8 cellular contexts compared by ENCODE assay signal in the genomic region with DNA sequence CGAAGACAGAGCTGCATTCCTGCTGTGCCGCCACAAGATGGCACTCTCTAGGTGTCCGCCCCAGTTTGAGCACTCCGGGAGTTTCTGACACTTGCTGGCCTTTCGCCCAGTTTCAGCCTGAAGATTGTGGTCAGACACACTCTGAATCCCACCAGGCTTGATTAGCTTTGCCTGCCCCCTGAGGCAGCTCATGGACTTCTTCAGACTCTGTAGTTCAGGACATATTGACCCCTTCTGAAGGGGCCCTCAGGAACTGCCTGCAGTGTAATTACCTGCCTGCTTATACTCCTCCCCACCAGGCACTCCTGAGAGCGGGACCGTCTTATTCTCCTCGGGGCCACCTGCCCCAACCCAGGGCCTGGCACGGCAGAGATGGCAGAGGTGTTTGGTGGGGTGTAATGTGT. TPM values are rescaled to one million over a fixed set of nuclear protein-coding genes. Genes with fewer than 3 reads are reported as not detected.
DNase-seq lines count a peak whose midpoint lies in the region; ATAC-seq lines count a peak whose summit lies in the region.

No MANE protein-coding gene starts in this region.

- H3K27me3 ChIP-seq in HAP-1 (ENCODE audit: low read depth) (peaks cover 1% of the 10 kb centered on the region; the same call in 1 of the 2 replicates), skeletal muscle satellite cell (ENCODE audit: control insufficient read depth, insufficient read depth, low read length) (peaks cover 23% of the 10 kb centered on the region)

- H3K4me1 ChIP-seq in HAP-1 (no peaks in the 10 kb centered on the region), skeletal muscle satellite cell (ENCODE audit: control insufficient read depth, insufficient read depth, low read length) (peaks cover 8% of the 10 kb centered on the region)

- H3K4me3 ChIP-seq in HAP-1 (no peak overlapping the region), skeletal muscle satellite cell (ENCODE audit: low read length) (no peak overlapping the region)

- H3K36me3 ChIP-seq in HAP-1 (replicated peaks) (no peaks in the 10 kb centered on the region), skeletal muscle satellite cell (ENCODE audit: insufficient read depth, low read length) (no peaks in the 10 kb centered on the region)

- H3K9me3 ChIP-seq in HAP-1 (no peaks in the 10 kb centered on the region), skeletal muscle satellite cell (replicated peaks; ENCODE audit: low read length) (no peaks in the 10 kb centered on the region)

- no peak for ATAC-seq in HG02763 (IDR thresholded peaks at IDR 0.05; ENCODE audit: unreplicated experiment)

- no peak overlapping the region for H3K9ac ChIP-seq in skeletal muscle satellite cell (ENCODE audit: low read depth, low read length)

- DNase-seq in EL: peak; percentile 86
- peak; percentile 63 to 85 for DNase-seq in HAP-1 (ENCODE audit: low spot score in 2 of 2)
- DNase-seq in NCI-H1092 treated with DMSO at 0.1 percent for 48 hours (lab: John Stamatoyannopoulos, UW): peak; percentile 56
- DNase-seq in T-helper 2 cell: peak in 3 of 5 experiments; percentile 26 to 40 (median 29)
- peak; percentile 96 for DNase-seq in astrocyte of the hippocampus (ENCODE audit: low read depth, low spot score)
- DNase-seq in hippocampal formation (lab: John Stamatoyannopoulos, UW): peak; percentile 46 to 66

- in situ Hi-C loops in HAP-1 (cut with MboI; ENCODE audit: low sequenced_read_pairs): no loop called here

- peak overlapping the region; percentile 44 for H3K4me2 ChIP-seq in skeletal muscle satellite cell (ENCODE audit: low read length)

RNA-seq across cellular contexts. Expression of a gene that starts 46.2 kb away (rescaled TPM):
- 321 and 322 TPM in 2 replicates for total RNA-seq in skeletal muscle satellite cell (2012; rRNA removed)

RNA-seq across cellular contexts. Expression of a gene that starts 47.7 kb away (rescaled TPM):
- 4.1 and 4.8 TPM in 2 replicates for total RNA-seq in skeletal muscle satellite cell (2012; rRNA removed)

Comparison
In these comparisons a context has a peak if more than half of its experiments do, and no peak if none do; other contexts are left out.
1. DNase-seq: peak in every context shown above with its lines; median percentile 96 in astrocyte of the hippocampus; 86 in EL; 74 in HAP-1; 56 in NCI-H1092 treated with DMSO at 0.1 percent for 48 hours; 56 in hippocampal formation; 29 in T-helper 2 cell.